ENCODE assay signal across 8 cellular contexts in the genomic region with DNA sequence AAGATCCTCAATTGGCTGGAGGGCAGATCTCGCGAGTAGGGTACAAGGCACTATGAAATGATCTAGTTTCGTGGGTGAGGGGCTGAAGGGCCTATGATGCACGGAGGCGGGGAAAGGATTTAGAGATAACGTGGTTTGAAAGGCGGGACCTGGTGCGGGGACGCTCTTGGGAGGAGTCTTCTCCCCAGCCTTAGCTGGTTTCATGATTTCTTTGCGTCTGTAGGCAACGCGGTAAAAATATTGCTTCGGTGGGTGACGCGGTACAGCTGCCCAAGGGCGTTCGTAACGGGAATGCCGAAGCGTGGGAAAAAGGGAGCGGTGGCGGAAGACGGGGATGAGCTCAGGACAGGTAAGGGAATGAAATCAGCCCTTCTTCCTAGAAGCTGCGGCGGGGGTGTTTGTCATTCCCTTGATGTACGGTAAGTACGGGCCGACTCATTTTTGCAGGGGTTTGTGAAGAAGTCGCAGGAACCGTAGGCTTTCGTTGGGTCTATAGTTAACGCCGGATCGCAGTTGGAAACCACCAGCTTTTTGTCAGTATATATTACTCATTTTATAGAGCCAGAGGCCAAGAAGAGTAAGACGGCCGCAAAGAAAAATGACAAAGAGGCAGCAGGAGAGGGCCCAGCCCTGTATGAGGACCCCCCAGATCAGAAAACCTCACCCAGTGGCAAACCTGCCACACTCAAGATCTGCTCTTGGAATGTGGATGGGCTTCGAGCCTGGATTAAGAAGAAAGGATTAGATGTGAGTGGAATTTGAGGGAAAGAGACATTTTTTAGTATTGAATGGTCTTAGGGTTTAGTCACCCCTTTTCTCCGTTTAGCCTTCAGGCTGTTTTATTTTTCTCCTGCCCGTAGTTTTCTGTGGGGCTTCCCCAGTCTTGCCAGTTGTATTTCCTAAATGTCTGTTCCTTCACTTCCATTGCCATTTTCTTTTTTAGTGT. TPM values are rescaled to one million over a fixed set of nuclear protein-coding genes. Genes with fewer than 3 reads are reported as not detected.
DNase-seq lines count a peak whose midpoint lies in the region; ATAC-seq and TF ChIP-seq lines count a peak whose summit lies in the region.

No MANE protein-coding gene starts in this region.

- no peak overlapping the region for H2BK15ac ChIP-seq in neuronal stem cell (ENCODE audit: low read length)

- ATAC-seq in GM19463 (IDR thresholded peaks at IDR 0.05; ENCODE audit: unreplicated experiment) (peak; percentile 37), HG03469 (IDR thresholded peaks at IDR 0.05; ENCODE audit: unreplicated experiment) (peak; percentile 20)

- no peak overlapping the region for H4K8ac ChIP-seq in neuronal stem cell (ENCODE audit: low read depth, low read length)

- H2BK12ac ChIP-seq in neuronal stem cell (ENCODE audit: low read length) = no peak overlapping the region

- H3K36me3 ChIP-seq in neuronal stem cell (replicated peaks in 1 of 2; ENCODE audit: control insufficient read depth in 2 of 2, insufficient read depth in 2 of 2, low read length in 2 of 2) = peaks cover 40 to 71% of the 10 kb centered on the region in 2 donors

- no peak overlapping the region for H3K4ac ChIP-seq in neuronal stem cell (ENCODE audit: low read length)

- no peaks in the 10 kb centered on the region for H3K9me3 ChIP-seq in neuronal stem cell (replicated peaks in 1 of 2; ENCODE audit: control insufficient read depth in 2 of 2, insufficient read depth in 1 of 2, low read depth in 1 of 2, low read length in 2 of 2)

- H2AFZ ChIP-seq in neuronal stem cell (ENCODE audit: low read length) = peak overlapping the region; percentile 87

- peaks cover 1% of the 10 kb centered on the region for H3K79me1 ChIP-seq in neuronal stem cell (ENCODE audit: low read depth, low read length)

- peak; percentile 88 for TF ChIP-seq POLR2A in erythroblast (IDR thresholded peaks at IDR 0.05; ENCODE audit: low read length)

- no peak overlapping the region for H2AK5ac ChIP-seq in neuronal stem cell (ENCODE audit: low read depth, low read length)

- H3K4me3 ChIP-seq in neuronal stem cell (ENCODE audit: low read length in 2 of 2) = peak overlapping the region; percentile 79 to 94

- no peaks in the 10 kb centered on the region for H3K27me3 ChIP-seq in neuronal stem cell (ENCODE audit: control insufficient read depth in 3 of 3, insufficient read depth in 3 of 3, low read depth in 1 of 3, low read length in 3 of 3)

- H4K91ac ChIP-seq in neuronal stem cell (ENCODE audit: low read depth, low read length, poor library complexity) = no peak overlapping the region

- H3K9ac ChIP-seq in neuronal stem cell (ENCODE audit: low read depth, low read length, poor library complexity) = peak overlapping the region; percentile 87

- H3K27ac ChIP-seq in neuronal stem cell (replicated peaks; ENCODE audit: low read length) = peak overlapping the region; percentile 86

- peaks cover 5 to 16% of the 10 kb centered on the region in 2 donors for H3K4me1 ChIP-seq in neuronal stem cell (ENCODE audit: control insufficient read depth in 2 of 2, insufficient read depth in 1 of 2, low read depth in 1 of 2, low read length in 2 of 2)

- no peak overlapping the region for H3K14ac ChIP-seq in neuronal stem cell (ENCODE audit: low read length)

- H3K23ac ChIP-seq in neuronal stem cell (ENCODE audit: low read depth, low read length, poor library complexity) = peak overlapping the region; percentile 78

- peak overlapping the region; percentile 58 for H3K4me2 ChIP-seq in neuronal stem cell (ENCODE audit: insufficient read depth, low read length, poor library complexity, severe bottlenecking)

- H2BK120ac ChIP-seq in neuronal stem cell (ENCODE audit: low read depth, low read length) = no peak overlapping the region

- H2BK5ac ChIP-seq in neuronal stem cell (ENCODE audit: low read length) = no peak overlapping the region

- peak; percentile 75 to 85 for DNase-seq in NCI-H2081 (lab: John Stamatoyannopoulos, UW)
- DNase-seq in NCI-H2081 treated with DMSO at 0.1 percent for 48 hours (lab: John Stamatoyannopoulos, UW) = no peak
- DNase-seq in SIG-M5 (lab: John Stamatoyannopoulos, UW) = peak; percentile 76
- peak; percentile 95 to 96 for DNase-seq in erythroblast (lab: John Stamatoyannopoulos, UW)
- no peak for DNase-seq in neuronal stem cell (ENCODE audit: low spot score)
- no peak for DNase-seq in inferior parietal cortex (ENCODE audit: extremely low spot score)

- H3K18ac ChIP-seq in neuronal stem cell (ENCODE audit: low read length) = peak overlapping the region; percentile 82

- WGBS in neuronal stem cell (ENCODE audit: extremely low coverage in 2 of 2, insufficient read length in 2 of 2, insufficient replicate concordance in 1 of 2), 2 donors = no CpG with 5 or more reads among the region's 39 CpGs

RNA-seq across cellular contexts. Expression of a gene that starts 0.6 kb away (rescaled TPM):
- polyA plus RNA-seq in neuronal stem cell (2013, experiment 1 of 2) = 373 TPM
- polyA plus RNA-seq in neuronal stem cell (2013, experiment 2 of 2) = 368 TPM

RNA-seq across cellular contexts. Expression of a gene that starts 1.0 kb away (rescaled TPM):
- polyA plus RNA-seq in neuronal stem cell (2013, experiment 1 of 2) = 18.2 TPM
- polyA plus RNA-seq in neuronal stem cell (2013, experiment 2 of 2) = 18.7 TPM

RNA-seq across cellular contexts. Expression of a gene that starts 5.6 kb away (rescaled TPM):
- 37.1 TPM for polyA plus RNA-seq in neuronal stem cell (2013, experiment 1 of 2)
- 33.8 TPM for polyA plus RNA-seq in neuronal stem cell (2013, experiment 2 of 2)

RNA-seq across cellular contexts. Expression of a gene that starts 13.6 kb away (rescaled TPM):
- polyA plus RNA-seq in neuronal stem cell (2013, experiment 1 of 2) = 47.5 TPM
- 46.2 TPM for polyA plus RNA-seq in neuronal stem cell (2013, experiment 2 of 2)

RNA-seq across cellular contexts. Expression of a gene that starts 19.7 kb away (rescaled TPM):
- 0.06 TPM for polyA plus RNA-seq in neuronal stem cell (2013, experiment 1 of 2)
- 0.11 TPM for polyA plus RNA-seq in neuronal stem cell (2013, experiment 2 of 2)

Comparison
In these comparisons a context has a peak if more than half of its experiments do, and no peak if none do; other contexts are left out.
1. DNase-seq: peak in NCI-H2081 (2 of 2), SIG-M5 (single experiment) and erythroblast (2 of 2); none in NCI-H2081 treated with DMSO at 0.1 percent for 48 hours (single experiment), neuronal stem cell (single experiment) and inferior parietal cortex (single experiment).